In the genomic region with DNA sequence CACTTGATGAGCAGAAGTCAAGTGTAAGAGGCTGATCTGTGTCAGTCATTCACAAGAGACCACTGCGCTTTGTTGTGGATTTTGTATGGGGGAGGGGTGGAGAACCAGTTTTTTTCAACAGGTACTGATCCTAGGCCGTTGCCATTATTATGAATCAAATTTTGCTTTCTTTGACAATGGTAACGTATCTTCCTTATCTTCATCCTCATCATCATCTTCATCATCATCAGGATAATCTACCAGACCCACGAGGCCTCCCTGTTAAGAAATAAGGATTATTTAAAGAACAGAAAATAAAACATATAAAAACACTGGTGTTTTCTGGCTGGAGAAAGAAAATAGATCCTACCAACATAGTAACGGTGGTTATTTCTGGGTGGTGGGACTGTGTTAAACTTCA, we compare ENCODE assay signal across 23 cellular contexts. TPM values are rescaled to one million over a fixed set of nuclear protein-coding genes. Genes with fewer than 3 reads are reported as not detected.
"Had no signal": no experiment of that assay in that cellular context is flagged by ENCODE, and none has a peak within 500 bp of the region (broad histone marks: within the 10 kb centered on the region; RNA-seq: fewer than 3 reads in every experiment).

No MANE protein-coding gene starts in this region.

- H3K4me3 ChIP-seq: coronary artery, esophagus squamous epithelium, gastroesophageal sphincter, neural progenitor cell, smooth muscle cell, thoracic aorta, upper lobe of left lung had no signal

- H3K27me3 ChIP-seq: esophagus squamous epithelium, gastroesophageal sphincter, neural progenitor cell, upper lobe of left lung had no signal

- H3K27me3 Mint-ChIP-seq: stimulated activated naive B cell treated with anti-CD40 and anti-IgM and Interleukin-4, amounts not matched to agents 10 μg/mL and 1 μg/mL and 100 μg/mL, for 72 hours had no signal

- H3K4me1 ChIP-seq: esophagus squamous epithelium, gastroesophageal sphincter, neural progenitor cell, upper lobe of left lung had no signal

- H2AFZ ChIP-seq: neural progenitor cell had no signal

- DNase-seq: activated CD4-positive, CD25-positive, alpha-beta regulatory T cell treated with anti-CD3 and anti-CD28 coated beads, Interleukin-2, amount 50 U/mL, for 72 hours; activated gamma-delta T cell; amniotic stem cell; cerebellar nuclear complex; esophagus squamous epithelium; head of caudate nucleus; left cardiac atrium; mesenchymal stem cell; posterior cingulate gyrus; stimulated activated CD4-positive, alpha-beta T cell treated with anti-CD3 and anti-CD28 coated beads, Interleukin-15, amount 100 ng/mL, for 24 hours; stimulated activated naive B cell treated with anti-CD40 and anti-IgM and Interleukin-4, amounts not matched to agents 10 μg/mL and 1 μg/mL and 100 μg/mL, for 72 hours; upper lobe of left lung had no signal

- H3K9ac ChIP-seq: neural progenitor cell had no signal

- H3K4me2 ChIP-seq: neural progenitor cell, smooth muscle cell had no signal

- H3K4me1 Mint-ChIP-seq: neural progenitor cell had no signal

- H3K27ac ChIP-seq: coronary artery, esophagus squamous epithelium, gastroesophageal sphincter, neural progenitor cell, thoracic aorta, upper lobe of left lung, VCaP had no signal

- H3K27ac Mint-ChIP-seq: activated T-helper 1 cell treated with anti-CD3 and anti-CD28 coated beads, Interleukin-12 subunit alpha, Interleukin-12 subunit beta, Interleukin-2, Interleukin-4 antibody, amounts not matched to agents 30 ng/mL and 10 ng/mL and 1 ng/mL, durations not matched to agents 14 hours and 24 hours and 36 hours; neural progenitor cell; stimulated activated naive B cell treated with anti-CD40 and anti-IgM and Interleukin-4, amounts not matched to agents 10 μg/mL and 1 μg/mL and 100 μg/mL, for 72 hours; T-helper 2 cell treated with Interferon-gamma antibody and Interleukin-4, amounts not matched to agents 5 μg/mL and 100 μg/mL, for 36 hours had no signal

- H3K4me3 Mint-ChIP-seq: activated T-helper 1 cell treated with anti-CD3 and anti-CD28 coated beads, Interleukin-12 subunit alpha, Interleukin-12 subunit beta, Interleukin-2, Interleukin-4 antibody, amounts not matched to agents 30 ng/mL and 10 ng/mL and 1 ng/mL, durations not matched to agents 14 hours and 24 hours and 36 hours; neural progenitor cell; stimulated activated naive B cell treated with anti-CD40 and anti-IgM and Interleukin-4, amounts not matched to agents 10 μg/mL and 1 μg/mL and 100 μg/mL, for 72 hours; T-helper 2 cell treated with Interferon-gamma antibody and Interleukin-4, amounts not matched to agents 5 μg/mL and 100 μg/mL, for 36 hours had no signal

- H3K9me3 Mint-ChIP-seq: activated naive CD4-positive, alpha-beta T cell treated with anti-CD3 and anti-CD28 coated beads, Interleukin-2, amount 50 U/mL, for 72 hours; activated T-helper 1 cell treated with anti-CD3 and anti-CD28 coated beads, Interleukin-12 subunit alpha, Interleukin-12 subunit beta, Interleukin-2, Interleukin-4 antibody, amounts not matched to agents 30 ng/mL and 10 ng/mL and 1 ng/mL, durations not matched to agents 14 hours and 24 hours and 36 hours; neural progenitor cell; stimulated activated naive B cell treated with anti-CD40 and anti-IgM and Interleukin-4, amounts not matched to agents 10 μg/mL and 1 μg/mL and 100 μg/mL, for 72 hours; T-helper 2 cell treated with Interferon-gamma antibody and Interleukin-4, amounts not matched to agents 5 μg/mL and 100 μg/mL, for 36 hours had no signal

- H3K9me3 ChIP-seq: esophagus squamous epithelium, gastroesophageal sphincter, thoracic aorta, upper lobe of left lung had no signal

- ATAC-seq: activated naive CD4-positive, alpha-beta T cell treated with anti-CD3 and anti-CD28 coated beads, Interleukin-2, amount 50 U/mL, for 72 hours; gastroesophageal sphincter; left cardiac atrium; sciatic nerve; SK-N-SH treated with all-trans-retinoic acid at 6 μM for 48 hours; stimulated activated naive B cell treated with anti-CD40 and anti-IgM and Interleukin-4, amounts not matched to agents 10 μg/mL and 1 μg/mL and 100 μg/mL, for 72 hours had no signal

RNA-seq across cellular contexts. Expression of a gene that starts 41.0 kb away (rescaled TPM):
- polyA plus RNA-seq: smooth muscle cell had no signal
